Comparison of ENCODE assay signal across 13 cellular contexts in the genomic region with DNA sequence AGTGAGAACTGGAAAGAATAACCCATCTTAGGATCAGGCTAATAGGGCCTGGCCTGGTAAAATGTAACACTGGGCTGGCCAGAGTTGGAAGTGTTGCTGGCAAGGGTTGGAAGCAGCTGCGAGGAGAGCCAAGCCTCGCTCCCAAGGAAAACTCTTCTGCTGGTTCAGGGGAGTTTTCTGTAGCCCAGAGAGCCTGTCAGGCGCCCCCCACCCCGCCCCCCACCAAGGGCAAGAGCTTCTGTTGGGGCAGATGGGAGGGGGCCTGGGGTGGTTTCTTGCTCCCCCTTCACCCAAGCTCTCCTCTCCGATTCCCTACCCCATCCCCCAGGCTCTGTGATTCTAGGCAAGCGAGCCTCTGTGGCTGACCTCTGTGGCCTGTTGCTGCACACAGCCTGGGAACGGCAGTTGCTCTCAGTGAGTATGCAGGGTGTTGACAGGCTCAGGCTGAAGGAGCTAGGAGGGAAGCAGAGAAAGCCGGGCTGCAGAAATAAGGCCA.
DNase-seq lines count a peak whose midpoint lies in the region; TF ChIP-seq lines count a peak whose summit lies in the region.
"Had no signal": no experiment of that assay in that cellular context is flagged by ENCODE, and none has a peak within 500 bp of the region (broad histone marks: within the 10 kb centered on the region; RNA-seq: fewer than 3 reads in every experiment).

No MANE protein-coding gene starts in this region.

- H3K79me2 ChIP-seq in hepatocyte = no peaks in the 10 kb centered on the region
- no peaks in the 10 kb centered on the region for H3K79me2 ChIP-seq in osteoblast (ENCODE audit: insufficient read depth, low read length)

- H3K4me2 ChIP-seq in hepatocyte (peak overlapping the region; percentile 49), osteoblast (ENCODE audit: insufficient read depth, low read length) (no peak overlapping the region)
- H3K4me2 ChIP-seq: A549 had no signal

- H3K36me3 Mint-ChIP-seq in chondrocyte (ENCODE audit: low read depth) = no peaks in the 10 kb centered on the region

- H3K4me1 ChIP-seq in hepatocyte (ENCODE audit: insufficient read depth) (peaks cover 53% of the 10 kb centered on the region), osteoblast (ENCODE audit: insufficient read depth, low read length) (peaks cover 6% of the 10 kb centered on the region), prostate gland (replicated peaks) (peaks cover 2% of the 10 kb centered on the region), BE2C (no peaks in the 10 kb centered on the region)
- H3K4me1 ChIP-seq: A549, foreskin keratinocyte had no signal

- H3K4me3 ChIP-seq in hepatocyte (no peak overlapping the region), osteoblast (ENCODE audit: insufficient read depth, low read length) (no peak overlapping the region), prostate gland (no peak overlapping the region), BE2C (ENCODE audit: low read depth, low read length) (no peak overlapping the region)
- H3K4me3 ChIP-seq: A549 had no signal

- no peak overlapping the region for H3K4me3 Mint-ChIP-seq in chondrocyte (ENCODE audit: unreplicated experiment)

- TF ChIP-seq POLR2A in prostate gland (IDR thresholded peaks at IDR 0.05) = no peak

- H3K36me3 ChIP-seq in hepatocyte (replicated peaks; ENCODE audit: insufficient read depth, low read depth) (no peaks in the 10 kb centered on the region), osteoblast (ENCODE audit: insufficient read depth, low read length) (no peaks in the 10 kb centered on the region), prostate gland (no peaks in the 10 kb centered on the region), BE2C (no peaks in the 10 kb centered on the region)

- H3K27me3 ChIP-seq in hepatocyte = no peaks in the 10 kb centered on the region
- H3K27me3 ChIP-seq in osteoblast (ENCODE audit: insufficient read depth, low read length) = no peaks in the 10 kb centered on the region
- no peaks in the 10 kb centered on the region for H3K27me3 ChIP-seq in prostate gland (replicated peaks; ENCODE audit: insufficient read depth)
- no peaks in the 10 kb centered on the region for H3K27me3 ChIP-seq in BE2C

- no peaks in the 10 kb centered on the region for H3K27me3 Mint-ChIP-seq in chondrocyte (ENCODE audit: low read depth)

- H3K27ac ChIP-seq in hepatocyte = peak overlapping the region; percentile 84
- no peak overlapping the region for H3K27ac ChIP-seq in osteoblast (ENCODE audit: low read depth, low read length)
- no peak overlapping the region for H3K27ac ChIP-seq in prostate gland
- H3K27ac ChIP-seq: A549, foreskin keratinocyte had no signal

- no peaks in the 10 kb centered on the region for H3K9me3 Mint-ChIP-seq in chondrocyte (ENCODE audit: low read depth)

- WGBS in hepatocyte (ENCODE audit: low lambda C conversion rate, missing lambda C conversion rate) = 34% methylated on average over 6 of the region's 8 CpGs
- WGBS in prostate gland = 61% methylated on average over 8 of the region's 8 CpGs

- intact Hi-C loops in prostate gland (cut with DNase I) = no loop called here

- H3K9me3 ChIP-seq in hepatocyte (ENCODE audit: low read depth) (no peaks in the 10 kb centered on the region), osteoblast (ENCODE audit: low read depth, low read length) (no peaks in the 10 kb centered on the region), prostate gland (no peaks in the 10 kb centered on the region), BE2C (no peaks in the 10 kb centered on the region)
- H3K9me3 ChIP-seq: A549 had no signal

- no peak overlapping the region for H2AFZ ChIP-seq in hepatocyte
- H2AFZ ChIP-seq in osteoblast (ENCODE audit: low read length) = peak overlapping the region; percentile 64

- TF ChIP-seq CTCF in chondrocyte (IDR thresholded peaks at IDR 0.05) (no peak), hepatocyte (IDR thresholded peaks at IDR 0.05; ENCODE audit: poor library complexity) (no peak), osteoblast (IDR thresholded peaks at IDR 0.05; ENCODE audit: extremely low read depth, low read depth, low read length) (no peak), prostate gland (IDR thresholded peaks at IDR 0.05) (no peak), BE2C (IDR thresholded peaks at IDR 0.05; ENCODE audit: low read depth, low read length) (no peak)

- DNase-seq in AG08396 (ENCODE audit: low spot score) (peak; percentile 69), chondrocyte (ENCODE audit: low spot score) (no peak), hepatocyte (ENCODE audit: low spot score) (peak; percentile 52), osteoblast (ENCODE audit: insufficient read length, low spot score, missing footprints) (no peak), prostate gland (ENCODE audit: low spot score) (no peak), BE2C (no peak), NCI-H1092 (lab: John Stamatoyannopoulos, UW) (no peak), GM19238 (ENCODE audit: insufficient read length, low spot score) (no peak)
- DNase-seq: activated CD4-positive, alpha-beta T cell treated with anti-CD3 and anti-CD28 coated beads for 4 hours; foreskin keratinocyte; NCI-H1436 treated with DMSO at 0.1 percent for 48 hours; occipital lobe had no signal

- H4K20me1 ChIP-seq in hepatocyte (ENCODE audit: insufficient read depth, poor library complexity, severe bottlenecking) = no peaks in the 10 kb centered on the region
- H4K20me1 ChIP-seq in osteoblast (ENCODE audit: insufficient read depth, low read length) = no peaks in the 10 kb centered on the region

- peak overlapping the region; percentile 71 for H3K27ac Mint-ChIP-seq in chondrocyte (ENCODE audit: unreplicated experiment)

- H3K9me2 ChIP-seq in hepatocyte (replicated peaks; ENCODE audit: insufficient read depth) = no peaks in the 10 kb centered on the region

- H3K4me1 Mint-ChIP-seq in chondrocyte (ENCODE audit: low read depth) = peaks cover 41% of the 10 kb centered on the region

Comparison
In these comparisons a context has a peak if more than half of its experiments do, and no peak if none do; other contexts are left out.
1. DNase-seq: peak in AG08396 (single experiment) and hepatocyte (single experiment); none in chondrocyte (single experiment), osteoblast (single experiment), prostate gland (single experiment), BE2C (single experiment), NCI-H1092 (single experiment) and GM19238 (single experiment).